Comparison of ENCODE assay signal across 16 cellular contexts in the genomic region with DNA sequence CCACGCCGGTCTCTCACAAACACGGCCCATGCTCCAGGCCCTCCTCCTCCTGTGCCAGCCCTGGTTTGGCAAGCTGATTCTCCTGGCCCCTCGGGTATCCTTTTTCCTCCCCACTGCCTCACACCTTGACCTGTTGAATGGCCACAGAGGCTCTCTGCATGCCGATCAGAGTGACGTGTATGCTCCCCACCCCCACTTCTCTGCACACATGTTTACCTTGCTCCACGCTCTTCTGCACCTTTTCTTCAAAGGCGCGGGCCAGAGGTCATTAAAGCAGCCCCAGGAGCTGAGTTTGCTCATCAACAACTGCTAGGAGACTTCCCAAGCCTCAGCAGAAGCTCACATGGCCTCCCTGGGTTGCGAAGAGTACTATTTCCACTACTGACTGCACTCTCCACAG.
DNase-seq lines count a peak whose midpoint lies in the region; ATAC-seq and TF ChIP-seq lines count a peak whose summit lies in the region.
"Had no signal": no experiment of that assay in that cellular context is flagged by ENCODE, and none has a peak within 500 bp of the region (broad histone marks: within the 10 kb centered on the region; RNA-seq: fewer than 3 reads in every experiment).

No MANE protein-coding gene starts in this region.

- H3K27me3 ChIP-seq in SU-DHL-6 (ENCODE audit: low read length) (no peaks in the 10 kb centered on the region), WERI-Rb-1 (ENCODE audit: insufficient read depth, low read depth, severe bottlenecking) (no peaks in the 10 kb centered on the region)
- H3K27me3 ChIP-seq: Peyer's patch had no signal

- no peaks in the 10 kb centered on the region for H3K36me3 Mint-ChIP-seq in osteocyte (ENCODE audit: unreplicated experiment)

- TF ChIP-seq CTCF in SU-DHL-6 (IDR thresholded peaks at IDR 0.05; ENCODE audit: insufficient read depth, low read length, poor library complexity, severe bottlenecking) (no peak), osteocyte (IDR thresholded peaks at IDR 0.05) (no peak), WERI-Rb-1 (IDR thresholded peaks at IDR 0.05; ENCODE audit: low read depth, low read length) (no peak)

- no peaks in the 10 kb centered on the region for H3K79me2 ChIP-seq in SU-DHL-6 (ENCODE audit: insufficient read depth, low read length)

- no peaks in the 10 kb centered on the region for H4K20me1 ChIP-seq in SU-DHL-6 (ENCODE audit: low read depth, low read length)

- H3K9ac ChIP-seq in SU-DHL-6 (ENCODE audit: low read length), result peak overlapping the region; percentile 11; the same call in 1 of the 2 replicates

- peak; percentile 8 for ATAC-seq in HG02678 (IDR thresholded peaks at IDR 0.05; ENCODE audit: unreplicated experiment)
- no peak for ATAC-seq in GM19463 (IDR thresholded peaks at IDR 0.05; ENCODE audit: unreplicated experiment)
- ATAC-seq: lower lobe of right lung, psoas muscle had no signal

- peak overlapping the region; percentile 19; the same call in 1 of the 2 replicates for H3K27ac ChIP-seq in SU-DHL-6 (ENCODE audit: low read depth, low read length)
- H3K27ac ChIP-seq in WERI-Rb-1, result no peak overlapping the region
- H3K27ac ChIP-seq: 22Rv1, lower lobe of right lung, psoas muscle had no signal

- H3F3A ChIP-seq in SU-DHL-6 (ENCODE audit: insufficient read depth), result no peaks in the 10 kb centered on the region

- peaks cover 37% of the 10 kb centered on the region for H3K4me1 Mint-ChIP-seq in osteocyte (ENCODE audit: unreplicated experiment)

- H3K27me3 Mint-ChIP-seq in osteocyte (ENCODE audit: unreplicated experiment), result no peaks in the 10 kb centered on the region
- H3K27me3 Mint-ChIP-seq: activated naive CD4-positive, alpha-beta T cell treated with anti-CD3 and anti-CD28 coated beads, Interleukin-2, amount 50 U/mL, for 24 hours had no signal

- H2AFZ ChIP-seq in SU-DHL-6 (ENCODE audit: low read depth, low read length, severe bottlenecking), result no peak overlapping the region

- H3K9me2 ChIP-seq in SU-DHL-6 (replicated peaks; ENCODE audit: insufficient read depth, low read length), result no peaks in the 10 kb centered on the region

- no peaks in the 10 kb centered on the region for H3K9me3 Mint-ChIP-seq in osteocyte (ENCODE audit: unreplicated experiment)
- H3K9me3 Mint-ChIP-seq: activated naive CD4-positive, alpha-beta T cell treated with anti-CD3 and anti-CD28 coated beads, Interleukin-2, amount 50 U/mL, for 24 hours had no signal

- H3K4me3 Mint-ChIP-seq in osteocyte (ENCODE audit: unreplicated experiment), result no peak overlapping the region
- H3K4me3 Mint-ChIP-seq: activated naive CD4-positive, alpha-beta T cell treated with anti-CD3 and anti-CD28 coated beads, Interleukin-2, amount 50 U/mL, for 24 hours had no signal

- H3K36me3 ChIP-seq in SU-DHL-6 (ENCODE audit: low read length) (no peaks in the 10 kb centered on the region), WERI-Rb-1 (peaks cover 3% of the 10 kb centered on the region; the same call in 1 of the 2 replicates)
- H3K36me3 ChIP-seq: lower lobe of right lung, Peyer's patch had no signal

- H3K4me3 ChIP-seq in SU-DHL-6 (ENCODE audit: insufficient read depth, low read length, poor library complexity, severe bottlenecking) (peak overlapping the region; percentile 5), WERI-Rb-1 (ENCODE audit: low read depth, low read length) (no peak overlapping the region)
- H3K4me3 ChIP-seq: lower lobe of right lung, Peyer's patch, psoas muscle had no signal

- no peak overlapping the region for H3K27ac Mint-ChIP-seq in osteocyte (ENCODE audit: unreplicated experiment)

- peak overlapping the region; percentile 53 for H3K4me2 ChIP-seq in SU-DHL-6 (ENCODE audit: low read depth, low read length, poor library complexity, severe bottlenecking)

- H3K9me3 ChIP-seq in SU-DHL-6 (ENCODE audit: insufficient read depth, low read length), result no peaks in the 10 kb centered on the region
- H3K9me3 ChIP-seq in WERI-Rb-1 (ENCODE audit: severe bottlenecking), result no peaks in the 10 kb centered on the region
- H3K9me3 ChIP-seq: lower lobe of right lung, Peyer's patch, psoas muscle had no signal

- DNase-seq in DMS153 (lab: John Stamatoyannopoulos, UW) (peak; percentile 48), DMS153 treated with DMSO at 0.1 percent for 48 hours (lab: John Stamatoyannopoulos, UW; ENCODE audit: unreplicated experiment) (no peak), osteocyte (ENCODE audit: extremely low spot score, unreplicated experiment) (peak; percentile 65), iPS-NIHi11 (ENCODE audit: low spot score) (no peak), WERI-Rb-1 (no peak)
- DNase-seq: cortex of kidney, GF-D8, lower lobe of right lung, NCI-H1436 treated with DMSO at 0.1 percent for 48 hours, psoas muscle had no signal

Comparison
In these comparisons a context has a peak if more than half of its experiments do, and no peak if none do; other contexts are left out.
1. DNase-seq: peak in DMS153 (single experiment) and osteocyte (single experiment); none in DMS153 treated with DMSO at 0.1 percent for 48 hours (single experiment), iPS-NIHi11 (single experiment) and WERI-Rb-1 (single experiment).